Comparison of ENCODE assay signal across 8 cellular contexts in genomic region chr1:39391741-39392679, GRCh38.
DNase-seq lines count a peak whose midpoint lies in the region; ATAC-seq and TF ChIP-seq lines count a peak whose summit lies in the region.

No MANE protein-coding gene starts in this region.

- TF ChIP-seq RAD21 in liver (IDR thresholded peaks at IDR 0.05): peak; percentile 11 to 36

- no peak for TF ChIP-seq CTCF in colonic mucosa (IDR thresholded peaks at IDR 0.05)
- TF ChIP-seq CTCF in liver (IDR thresholded peaks at IDR 0.05; ENCODE audit: low read depth, low read length, missing input control): no peak
- TF ChIP-seq CTCF in thyroid gland (IDR thresholded peaks at IDR 0.05): no peak

- H4K20me1 ChIP-seq in BLaER1: peaks cover 97% of the 10 kb centered on the region

- peaks cover 76% of the 10 kb centered on the region for H3K36me3 ChIP-seq in BLaER1
- H3K36me3 ChIP-seq in colonic mucosa: peaks cover 4% of the 10 kb centered on the region
- H3K36me3 ChIP-seq in liver (ENCODE audit: control insufficient read depth in 4 of 4, insufficient read depth in 3 of 4, low read depth in 1 of 4, low read length in 3 of 4): peaks cover 3 to 15% (median 9%) of the 10 kb centered on the region in 4 donors
- peaks cover 18 to 21% of the 10 kb centered on the region in 2 donors for H3K36me3 ChIP-seq in thyroid gland

- ATAC-seq in HG03457 (IDR thresholded peaks at IDR 0.05; ENCODE audit: unreplicated experiment) (no peak), GM21367 (IDR thresholded peaks at IDR 0.05; ENCODE audit: unreplicated experiment) (no peak)

- 26% methylated on average over 5 of the region's 5 CpGs for WGBS in liver
- WGBS in thyroid gland, 2 donors: 24 to 36% methylated on average over 5 of the region's 5 CpGs

- no peaks in the 10 kb centered on the region for H3K9me3 ChIP-seq in BLaER1
- H3K9me3 ChIP-seq in colonic mucosa: no peaks in the 10 kb centered on the region
- H3K9me3 ChIP-seq in liver (ENCODE audit: control insufficient read depth in 4 of 4, low read length in 3 of 4): no peaks in the 10 kb centered on the region
- no peaks in the 10 kb centered on the region for H3K9me3 ChIP-seq in thyroid gland

- TF ChIP-seq POLR2A in thyroid gland (IDR thresholded peaks at IDR 0.05): peak in 1 of 2 donors; percentile 31

- intact Hi-C loops in colonic mucosa (cut with DNase I) (no loop called here), thyroid gland (cut with DNase I) (no loop called here)

- H3K27me3 ChIP-seq in BLaER1 (no peaks in the 10 kb centered on the region), colonic mucosa (no peaks in the 10 kb centered on the region), liver (ENCODE audit: control insufficient read depth in 4 of 4, insufficient read depth in 4 of 4, low read length in 3 of 4) (no peaks in the 10 kb centered on the region), thyroid gland (no peaks in the 10 kb centered on the region)

- H3K27ac ChIP-seq in BLaER1 (peak overlapping the region; percentile 3; the same call in 1 of the 2 replicates), colonic mucosa (peak overlapping the region; percentile 54), liver (ENCODE audit: low read depth in 1 of 2, low read length in 2 of 2) (peak overlapping the region; percentile 96 to 98), thyroid gland (peak overlapping the region; percentile 58 to 75 (median 61))

- H3K4me3 ChIP-seq in BLaER1 (no peak overlapping the region), colonic mucosa (no peak overlapping the region), liver (ENCODE audit: low read depth in 1 of 3, low read length in 3 of 3) (no peak overlapping the region), thyroid gland (replicated peaks in 1 of 3) (no peak overlapping the region)

- H3K4me1 ChIP-seq in BLaER1: peaks cover 52% of the 10 kb centered on the region
- H3K4me1 ChIP-seq in colonic mucosa: peaks cover 11% of the 10 kb centered on the region
- peaks cover 12 to 63% (median 52%) of the 10 kb centered on the region in 4 donors for H3K4me1 ChIP-seq in liver (ENCODE audit: control insufficient read depth in 4 of 4, insufficient read depth in 4 of 4, low read length in 3 of 4)
- peaks cover 32 to 47% of the 10 kb centered on the region in 2 donors for H3K4me1 ChIP-seq in thyroid gland

- no peak overlapping the region for H3K4me2 ChIP-seq in BLaER1

- DNase-seq in NCI-H146 (lab: John Stamatoyannopoulos, UW) (peak; percentile 24), colonic mucosa (no peak), thyroid gland (peak; percentile 31 to 48), NCI-H510A (lab: John Stamatoyannopoulos, UW) (no peak)

- H3K9ac ChIP-seq in BLaER1: no peak overlapping the region
- no peak overlapping the region for H3K9ac ChIP-seq in colonic mucosa (ENCODE audit: low read depth in 2 of 2, low read length in 2 of 2)
- H3K9ac ChIP-seq in liver (ENCODE audit: low read depth in 1 of 2, low read length in 2 of 2): peak overlapping the region; percentile 44 to 63

TF ChIP-seq in liver, 16 proteins besides CTCF, POLR2A, EP300 and RAD21:
- TF ChIP-seq MAX (IDR thresholded peaks at IDR 0.05): no peak
- TF ChIP-seq HNF4A (conservative IDR thresholded peaks at IDR 0.05): peak; percentile 54 to 59
- TF ChIP-seq JUND (IDR thresholded peaks at IDR 0.05): peak; percentile 45 to 60
- TF ChIP-seq RXRA (IDR thresholded peaks at IDR 0.05): peak; percentile 80 to 84
- TF ChIP-seq EGR1 (IDR thresholded peaks at IDR 0.05; ENCODE audit: low read depth in 2 of 2): no peak
- peak; percentile 9 for TF ChIP-seq REST (IDR thresholded peaks at IDR 0.05)
- no peak for TF ChIP-seq HNF4G (IDR thresholded peaks at IDR 0.05)
- TF ChIP-seq ATF3 (IDR thresholded peaks at IDR 0.05): peak; percentile 22
- TF ChIP-seq FOXA1 (IDR thresholded peaks at IDR 0.05): peak; percentile 6
- peak; percentile 16 for TF ChIP-seq FOXA2 (IDR thresholded peaks at IDR 0.05)
- peak; percentile 58 for TF ChIP-seq SP1 (IDR thresholded peaks at IDR 0.05)
- TF ChIP-seq TAF1 (conservative IDR thresholded peaks at IDR 0.05): peak; percentile 59
- TF ChIP-seq YY1 (IDR thresholded peaks at IDR 0.05): peak; percentile 43
- peak; percentile 34 for TF ChIP-seq NR2F2 (IDR thresholded peaks at IDR 0.05)
- TF ChIP-seq ZBTB33 (IDR thresholded peaks at IDR 0.05): peak; percentile 22
- peak; percentile 38 to 69 for TF ChIP-seq GABPA (IDR thresholded peaks at IDR 0.05 in 1 of 2, conservative IDR thresholded peaks at IDR 0.05 in 1 of 2)

Comparison
In these comparisons a context has a peak if more than half of its experiments do, and no peak if none do; other contexts are left out.
1. H3K27ac ChIP-seq: peak in every context shown above with its lines; median percentile 97 in liver; 61 in thyroid gland; 54 in colonic mucosa; 3 in BLaER1.
2. H3K9ac ChIP-seq: peak in liver (2 of 2); none in BLaER1 (single experiment) and colonic mucosa (0 of 2).
3. DNase-seq: peak in NCI-H146 (single experiment) and thyroid gland (2 of 2); none in colonic mucosa (single experiment) and NCI-H510A (single experiment).